9 cellular contexts compared by ENCODE assay signal in the genomic region with DNA sequence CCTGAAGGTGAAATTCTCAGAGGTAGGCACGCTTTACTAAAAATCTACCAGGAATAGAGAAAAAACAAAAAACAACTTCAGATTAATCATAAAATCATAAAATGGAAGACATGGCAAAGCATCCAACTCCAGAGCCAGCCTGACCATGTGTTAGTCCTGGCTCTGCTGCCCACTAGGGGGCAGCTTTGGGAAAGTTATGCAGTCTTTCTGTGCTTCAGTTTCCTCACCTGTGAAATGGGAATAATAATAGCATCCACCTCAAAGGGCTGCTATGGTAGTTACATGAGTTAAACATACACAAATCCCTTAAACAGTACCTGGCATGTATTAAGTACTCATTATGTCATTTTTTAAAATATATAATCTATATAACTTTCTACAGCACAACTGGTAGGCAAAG. TPM values are rescaled to one million over a fixed set of nuclear protein-coding genes. Genes with fewer than 3 reads are reported as not detected.
DNase-seq lines count a peak whose midpoint lies in the region; ATAC-seq, FAIRE-seq and TF ChIP-seq lines count a peak whose summit lies in the region.
"Had no signal": no experiment of that assay in that cellular context is flagged by ENCODE, and none has a peak within 500 bp of the region (broad histone marks: within the 10 kb centered on the region; RNA-seq: fewer than 3 reads in every experiment).

No MANE protein-coding gene starts in this region.

- TF ChIP-seq POLR2A in A549 (IDR thresholded peaks at IDR 0.05; ENCODE audit: low read length) (no peak), GM12892 (IDR thresholded peaks at IDR 0.05; ENCODE audit: low read depth, low read length) (no peak)

- no peak overlapping the region for H2AFZ ChIP-seq in PC-3 (ENCODE audit: low read length)

- CTCF ChIA-PET in A549 (lab: Yijun Ruan, JAX) (no interaction called here), PC-3 (lab: Charles Lee) (no interaction called here)

- ATAC-seq in A549 = no peak
- ATAC-seq in PC-3 = peak; percentile 74
- no peak for ATAC-seq in HG03135 (IDR thresholded peaks at IDR 0.05; ENCODE audit: unreplicated experiment)
- no peak for ATAC-seq in GM18502 (IDR thresholded peaks at IDR 0.05; ENCODE audit: poor library complexity, unreplicated experiment)

- POLR2A ChIA-PET in A549 (lab: Yijun Ruan, JAX) = no interaction called here
- POLR2A ChIA-PET in PC-3 (lab: Charles Lee; ENCODE audit: unreplicated experiment) = interaction anchor here (0.6 kb wide), 1 partner anchor 78 kb away, joined by 3 read pairs; no protein-coding TSS in a partner anchor

- H3K4me2 ChIP-seq in A549 = no peak overlapping the region
- no peak overlapping the region for H3K4me2 ChIP-seq in PC-3 (ENCODE audit: low read length)

- TF ChIP-seq RAD21 in A549 (conservative IDR thresholded peaks at IDR 0.05 in 1 of 2, IDR thresholded peaks at IDR 0.05 in 1 of 2) = peak in 1 of 2 experiments; percentile 24; a peak in 1 of 5 replicates

- H4K20me1 ChIP-seq in PC-3 (ENCODE audit: low read length) = no peaks in the 10 kb centered on the region

- no peak overlapping the region for H3K4me3 ChIP-seq in A549
- H3K4me3 ChIP-seq in PC-3 (ENCODE audit: low read length) = no peak overlapping the region
- H3K4me3 ChIP-seq in fibroblast of mammary gland (ENCODE audit: control insufficient read depth, low read depth, low read length) = no peak overlapping the region
- H3K4me3 ChIP-seq: tibial artery had no signal

- H3K4me1 ChIP-seq in A549 = no peaks in the 10 kb centered on the region
- no peaks in the 10 kb centered on the region for H3K4me1 ChIP-seq in PC-3 (ENCODE audit: insufficient read depth, low read length)
- H3K4me1 ChIP-seq: tibial artery had no signal

- H3K9ac ChIP-seq in PC-3 (ENCODE audit: low read length) = no peak overlapping the region

- no peaks in the 10 kb centered on the region; the same call in 1 of the 2 replicates for H3K9me2 ChIP-seq in PC-3 (replicated peaks; ENCODE audit: low read length)

- WGBS in A549 (ENCODE audit: missing lambda C conversion rate) = 0% methylated on average over 1 of the region's 1 CpG

- no peaks in the 10 kb centered on the region for H3K79me2 ChIP-seq in PC-3 (ENCODE audit: low read length)

- H3K27me3 ChIP-seq in PC-3 (ENCODE audit: low read length) = no peaks in the 10 kb centered on the region
- H3K27me3 ChIP-seq: tibial artery had no signal

- H3K9me3 ChIP-seq in A549 (no peaks in the 10 kb centered on the region), PC-3 (ENCODE audit: low read length) (no peaks in the 10 kb centered on the region)
- H3K9me3 ChIP-seq: tibial artery had no signal

- H3K27ac ChIP-seq in A549 (no peak overlapping the region), PC-3 (ENCODE audit: low read length) (no peak overlapping the region)
- H3K27ac ChIP-seq: tibial artery had no signal

- intact Hi-C loops in PC-3 (cut with micrococcal nuclease) = loop anchor here (1.0 to 2.0 kb wide), 2 partner anchors 46 to 288 kb away; no protein-coding TSS in a partner anchor

- H3K36me3 ChIP-seq in PC-3 (ENCODE audit: low read depth, low read length) = no peaks in the 10 kb centered on the region
- H3K36me3 ChIP-seq: tibial artery had no signal

- DNase-seq in A549 (ENCODE audit: low read depth in 1 of 2, low spot score in 1 of 2) (peak in 1 of 2 experiments; percentile 18), GM12892 (ENCODE audit: insufficient read length) (peak; percentile 3), PC-3 (peak; percentile 73), fibroblast of mammary gland (ENCODE audit: low read depth) (peak; percentile 62)
- no peak for DNase-seq in stimulated activated CD4-positive, alpha-beta T cell treated with anti-CD3 and anti-CD28 coated beads, Interleukin-4, amount 100 ng/mL, for 4 hours
- no peak for DNase-seq in stimulated activated CD4-positive, alpha-beta T cell treated with anti-CD3 and anti-CD28 coated beads, Interleukin-1b, Interleukin-23, amount 100 ng/mL, for 48 hours
- DNase-seq: tibial artery had no signal

- no TSS peak for BruUV-seq in PC-3 (replicated peaks; lab: Mats Ljungman, UMichigan)

- TF ChIP-seq EP300 in A549 (IDR thresholded peaks at IDR 0.05) = no peak

- H3F3A ChIP-seq in PC-3 (ENCODE audit: low read length, unreplicated experiment) = no peaks in the 10 kb centered on the region

- FAIRE-seq in A549 (lab: Jason Lieb, UNC) (no peak), GM12892 (lab: Jason Lieb, UNC) (peak; percentile 70)

- peak; percentile 16; the same call in 1 of the 3 replicates for TF ChIP-seq CTCF in A549 (IDR thresholded peaks at IDR 0.05)
- peak; percentile 83 for TF ChIP-seq CTCF in PC-3 (conservative IDR thresholded peaks at IDR 0.05; ENCODE audit: low read depth, low read length)
- TF ChIP-seq CTCF in fibroblast of mammary gland (conservative IDR thresholded peaks at IDR 0.05; ENCODE audit: control insufficient read depth, insufficient read depth, low read depth, low read length) = peak; percentile 74

TF ChIP-seq in A549, 52 proteins besides CTCF, POLR2A, EP300 and RAD21:
- TF ChIP-seq EHF (CRISPR knock-in tag; IDR thresholded peaks at IDR 0.05) (no peak), MAFK (IDR thresholded peaks at IDR 0.05; ENCODE audit: partially characterized antibody) (no peak), ZFP36 (IDR thresholded peaks at IDR 0.05; ENCODE audit: borderline replicate concordance, partially characterized antibody) (no peak), CHD2 (IDR thresholded peaks at IDR 0.05; ENCODE audit: low read length, partially characterized antibody) (no peak), CBX8 (IDR thresholded peaks at IDR 0.05) (no peak)
- TF ChIP-seq, protein P1, sequence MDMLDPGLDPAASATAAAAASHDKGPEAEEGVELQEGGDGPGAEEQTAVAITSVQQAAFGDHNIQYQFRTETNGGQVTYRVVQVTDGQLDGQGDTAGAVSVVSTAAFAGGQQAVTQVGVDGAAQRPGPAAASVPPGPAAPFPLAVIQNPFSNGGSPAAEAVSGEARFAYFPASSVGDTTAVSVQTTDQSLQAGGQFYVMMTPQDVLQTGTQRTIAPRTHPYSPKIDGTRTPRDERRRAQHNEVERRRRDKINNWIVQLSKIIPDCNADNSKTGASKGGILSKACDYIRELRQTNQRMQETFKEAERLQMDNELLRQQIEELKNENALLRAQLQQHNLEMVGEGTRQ (IDR thresholded peaks at IDR 0.05) = no peak

RNA-seq across cellular contexts. Expression of a gene that starts 52.3 kb away (rescaled TPM):
- 0.10 and 0.17 TPM in 2 replicates for polyA plus RNA-seq in A549 (2011; rRNA removed)
- polyA plus RNA-seq in A549 (2012; cell fraction: cytosol; rRNA removed) = 0.13 and 0.21 TPM in 2 replicates
- 0.12 and 0.70 TPM in 2 replicates for polyA plus RNA-seq in A549 (2012; cell fraction: nucleus; rRNA removed)
- 0.55 to 1.3 TPM (median 1.1 TPM) in 3 replicates for polyA plus RNA-seq in A549 (2017; fragmentation: RNase III; extraction: RNeasy Plus Mini Kit Qiagen cat#74134 plus additional on column Dnase treatment)
- polyA minus RNA-seq in A549 (2011; rRNA and poly(A)+ RNA removed) = 0.19 and 0.50 TPM in 2 replicates
- 0.93 TPM for polyA plus RNA-seq in GM12892 (2012; ENCODE audit: missing spikeins)
- 21.8 and 28.5 TPM in 2 replicates for total RNA-seq in PC-3 (2014; rRNA removed)

Comparison
In these comparisons a context has a peak if more than half of its experiments do, and no peak if none do; other contexts are left out.
1. DNase-seq: peak in GM12892 (single experiment), PC-3 (single experiment) and fibroblast of mammary gland (single experiment); none in stimulated activated CD4-positive, alpha-beta T cell treated with anti-CD3 and anti-CD28 coated beads, Interleukin-4, amount 100 ng/mL, for 4 hours (0 of 2) and stimulated activated CD4-positive, alpha-beta T cell treated with anti-CD3 and anti-CD28 coated beads, Interleukin-1b, Interleukin-23, amount 100 ng/mL, for 48 hours (single experiment).
2. CTCF ChIP-seq: peak in every context shown above with its lines; median percentile 83 in PC-3; 74 in fibroblast of mammary gland; 16 in A549.